ENCODE assay signal across 8 cellular contexts in genomic region chr3:178671261-178672191, GRCh38.
DNase-seq lines count a peak whose midpoint lies in the region; ATAC-seq and TF ChIP-seq lines count a peak whose summit lies in the region.

No MANE protein-coding gene starts in this region.

- no peak for TF ChIP-seq CTCF in glutamatergic neuron (IDR thresholded peaks at IDR 0.05; ENCODE audit: partially characterized antibody, unreplicated experiment)
- TF ChIP-seq CTCF in testis (IDR thresholded peaks at IDR 0.05) = no peak

- ATAC-seq in GM21423 (IDR thresholded peaks at IDR 0.05; ENCODE audit: unreplicated experiment) = peak; percentile 51

- no peaks in the 10 kb centered on the region for H3K4me1 ChIP-seq in testis

- H3K27me3 ChIP-seq in testis = no peaks in the 10 kb centered on the region

- DNase-seq in EH (ENCODE audit: low read depth) = peak; percentile 80
- peak; percentile 95 for DNase-seq in M059J (ENCODE audit: low read depth)
- DNase-seq in glutamatergic neuron = peak; percentile 62
- DNase-seq in testis = no peak
- no peak for DNase-seq in OCI-M2 (lab: John Stamatoyannopoulos, UW; ENCODE audit: unreplicated experiment)
- no peak for DNase-seq in hepatic stellate cell (ENCODE audit: low spot score)
- no peak for DNase-seq in posterior vena cava (ENCODE audit: low spot score)

- H3K27me3 Mint-ChIP-seq in glutamatergic neuron (ENCODE audit: unreplicated experiment) = peaks cover 4% of the 10 kb centered on the region

- peaks cover 5% of the 10 kb centered on the region for H3K9me3 Mint-ChIP-seq in glutamatergic neuron (ENCODE audit: unreplicated experiment)

- no peaks in the 10 kb centered on the region for H3K36me3 Mint-ChIP-seq in glutamatergic neuron (ENCODE audit: unreplicated experiment)

- H3K4me3 ChIP-seq in testis = no peak overlapping the region

- peaks cover 21% of the 10 kb centered on the region for H3K4me1 Mint-ChIP-seq in glutamatergic neuron (ENCODE audit: low read depth, unreplicated experiment)

- no peak overlapping the region for H3K27ac ChIP-seq in testis

- no peaks in the 10 kb centered on the region for H3K9me3 ChIP-seq in testis

- H3K27ac Mint-ChIP-seq in glutamatergic neuron (ENCODE audit: unreplicated experiment) = peak overlapping the region; percentile 83

- no peak for TF ChIP-seq POLR2A in testis (IDR thresholded peaks at IDR 0.05)

- intact Hi-C loops in testis (cut with DNase I; ENCODE audit: low total_unique reads) (no loop called here), posterior vena cava (cut with DNase I) (no loop called here)

- H3K4me3 Mint-ChIP-seq in glutamatergic neuron (ENCODE audit: unreplicated experiment) = peak overlapping the region; percentile 35

- 42 to 58% methylated on average over 4 of the region's 4 CpGs for WGBS in testis, 2 donors

- no peaks in the 10 kb centered on the region for H3K36me3 ChIP-seq in testis (ENCODE audit: low read depth, missing control alignments)

Comparison
In these comparisons a context has a peak if more than half of its experiments do, and no peak if none do; other contexts are left out.
1. DNase-seq: peak in EH (single experiment), M059J (single experiment) and glutamatergic neuron (single experiment); none in testis (single experiment), OCI-M2 (single experiment), hepatic stellate cell (single experiment) and posterior vena cava (single experiment).